12 cellular contexts compared by ENCODE assay signal in the genomic region with DNA sequence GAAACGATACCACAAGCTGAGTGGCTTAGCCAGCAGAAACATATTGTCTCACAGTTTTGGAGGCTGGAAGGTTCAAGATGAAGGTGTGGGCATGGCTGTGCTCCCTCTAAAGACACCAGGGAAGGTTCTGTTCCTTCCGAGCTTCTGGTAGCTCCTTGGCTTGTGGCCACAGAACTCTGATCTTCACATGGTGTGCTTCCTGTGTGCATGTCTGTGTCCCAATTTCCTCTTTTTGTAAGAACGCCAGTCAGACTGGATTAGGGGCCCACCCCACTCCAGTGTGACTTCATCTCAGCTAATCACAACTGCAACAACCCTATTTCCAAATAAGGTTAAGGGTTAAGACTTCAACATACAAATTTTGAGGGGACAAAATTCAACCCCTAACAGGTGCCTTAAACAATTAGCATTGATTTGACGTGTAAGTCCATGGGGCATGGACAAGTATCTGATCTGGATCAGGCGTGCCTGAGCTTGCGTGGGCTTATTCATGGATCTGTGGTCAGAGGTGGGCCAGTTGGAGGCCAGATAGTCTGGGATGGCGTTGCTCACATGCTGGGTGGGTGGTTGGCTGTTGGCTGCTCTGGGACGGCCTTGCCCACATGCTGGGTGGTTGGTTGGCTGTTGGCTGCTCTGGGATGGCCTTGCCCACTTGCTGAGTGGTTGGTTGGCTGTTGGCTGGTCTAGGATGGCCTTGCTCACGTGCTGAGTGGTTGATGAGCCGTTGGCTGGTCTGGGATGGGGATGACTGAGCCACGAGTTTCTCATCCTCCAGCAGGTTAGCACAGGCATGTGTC.
DNase-seq lines count a peak whose midpoint lies in the region; ATAC-seq and TF ChIP-seq lines count a peak whose summit lies in the region.
"Had no signal": no experiment of that assay in that cellular context is flagged by ENCODE, and none has a peak within 500 bp of the region (broad histone marks: within the 10 kb centered on the region; RNA-seq: fewer than 3 reads in every experiment).

No MANE protein-coding gene starts in this region.

- no peak overlapping the region for H3K4me3 Mint-ChIP-seq in activated T-cell treated with anti-CD3 and anti-CD28 coated beads, Interleukin-2, amount 50 U/mL, for 4 hours
- H3K4me3 Mint-ChIP-seq: nephron had no signal

- no peak for TF ChIP-seq POLR2A in Peyer's patch (IDR thresholded peaks at IDR 0.05)

- H3K4me1 ChIP-seq in Peyer's patch, result peaks cover 0 to 24% (median 9%) of the 10 kb centered on the region in 4 donors
- H3K4me1 ChIP-seq in neutrophil (ENCODE audit: control insufficient read depth in 1 of 2, insufficient read depth in 1 of 2, low read depth in 1 of 2, low read length in 1 of 2), result peaks cover 85 to 87% of the 10 kb centered on the region in 2 experiments
- H3K4me1 ChIP-seq: SJSA1 had no signal

- H3K27me3 Mint-ChIP-seq in activated T-cell treated with anti-CD3 and anti-CD28 coated beads, Interleukin-2, amount 50 U/mL, for 4 hours (ENCODE audit: low read depth), result no peaks in the 10 kb centered on the region

- DNase-seq in GDM1 (lab: John Stamatoyannopoulos, UW), result peak; percentile 86
- peak in 2 of 3 donors; percentile 73 to 78 for DNase-seq in Peyer's patch
- DNase-seq in epithelial cell of esophagus (ENCODE audit: low read depth), result peak; percentile 81
- no peak for DNase-seq in HEK293T (ENCODE audit: extremely low spot score)
- DNase-seq in activated T-cell treated with anti-CD3 and anti-CD28 coated beads, Interleukin-2, amount 50 U/mL, for 4 hours, result no peak
- no peak for DNase-seq in RKO (ENCODE audit: low spot score)
- DNase-seq: central memory CD4-positive, alpha-beta T cell had no signal

- no peaks in the 10 kb centered on the region for H3K9me3 Mint-ChIP-seq in activated T-cell treated with anti-CD3 and anti-CD28 coated beads, Interleukin-2, amount 50 U/mL, for 4 hours
- H3K9me3 Mint-ChIP-seq: nephron had no signal

- TF ChIP-seq CTCF in Peyer's patch (IDR thresholded peaks at IDR 0.05), result no peak
- no peak for TF ChIP-seq CTCF in epithelial cell of esophagus (IDR thresholded peaks at IDR 0.05; ENCODE audit: insufficient read depth, low read depth, low read length, missing control alignments)
- TF ChIP-seq CTCF in neutrophil (IDR thresholded peaks at IDR 0.05), result no peak

- ATAC-seq in HG03571 (IDR thresholded peaks at IDR 0.05; ENCODE audit: unreplicated experiment), result no peak
- ATAC-seq in activated T-cell treated with anti-CD3 and anti-CD28 coated beads, Interleukin-2, amount 50 U/mL, for 4 hours, result no peak

- H3K27ac ChIP-seq in Peyer's patch, result peak overlapping the region; percentile 63 to 76 (median 76)
- peak overlapping the region; percentile 100 for H3K27ac ChIP-seq in neutrophil
- H3K27ac ChIP-seq: SJSA1, tibial artery had no signal

- no peaks in the 10 kb centered on the region for H3K27me3 ChIP-seq in Peyer's patch
- H3K27me3 ChIP-seq in neutrophil, result no peaks in the 10 kb centered on the region
- H3K27me3 ChIP-seq: SJSA1, tibial artery had no signal

- no peak overlapping the region for H3K4me3 ChIP-seq in Peyer's patch
- H3K4me3 ChIP-seq in epithelial cell of esophagus (ENCODE audit: low read length), result no peak overlapping the region
- peak overlapping the region; percentile 42 to 93 for H3K4me3 ChIP-seq in neutrophil (ENCODE audit: low read depth in 1 of 2, low read length in 1 of 2)
- H3K4me3 ChIP-seq: SJSA1, tibial artery had no signal

- H3K9me3 ChIP-seq in Peyer's patch (no peaks in the 10 kb centered on the region), neutrophil (no peaks in the 10 kb centered on the region)
- H3K9me3 ChIP-seq: SJSA1, tibial artery had no signal

- H3K4me1 Mint-ChIP-seq in activated T-cell treated with anti-CD3 and anti-CD28 coated beads, Interleukin-2, amount 50 U/mL, for 4 hours (ENCODE audit: low read depth), result peaks cover 90% of the 10 kb centered on the region
- H3K4me1 Mint-ChIP-seq: nephron had no signal

- H3K36me3 ChIP-seq in Peyer's patch (peaks cover 0 to 38% (median 0%) of the 10 kb centered on the region in 3 donors), neutrophil (peaks cover 95% of the 10 kb centered on the region)
- H3K36me3 ChIP-seq: SJSA1 had no signal

- POLR2A ChIA-PET in HEK293T (lab: Yijun Ruan, JAX), result no interaction called here

- CTCF ChIA-PET in HEK293T (lab: Yijun Ruan, JAX), result no interaction called here

- peaks cover 57% of the 10 kb centered on the region for H3K36me3 Mint-ChIP-seq in activated T-cell treated with anti-CD3 and anti-CD28 coated beads, Interleukin-2, amount 50 U/mL, for 4 hours (ENCODE audit: insufficient read depth)

TF ChIP-seq in HEK293T, 16 proteins besides CTCF, POLR2A, EP300 and RAD21:
- TF ChIP-seq ARNT (IDR thresholded peaks at IDR 0.05) (no peak), ELF4 (IDR thresholded peaks at IDR 0.05) (no peak), FOXA1 (IDR thresholded peaks at IDR 0.05) (no peak), ZNF384 (IDR thresholded peaks at IDR 0.05) (no peak), LEF1 (IDR thresholded peaks at IDR 0.05; ENCODE audit: borderline replicate concordance) (no peak), TARDBP (IDR thresholded peaks at IDR 0.05) (no peak), NFRKB (IDR thresholded peaks at IDR 0.05) (no peak), SUZ12 (IDR thresholded peaks at IDR 0.05) (no peak), SP1 (IDR thresholded peaks at IDR 0.05) (no peak), HDGF (IDR thresholded peaks at IDR 0.05; ENCODE audit: borderline replicate concordance) (no peak), BHLHE40 (IDR thresholded peaks at IDR 0.05; ENCODE audit: borderline replicate concordance) (no peak), L3MBTL2 (conservative IDR thresholded peaks at IDR 0.05) (no peak), FOXM1 (IDR thresholded peaks at IDR 0.05; ENCODE audit: borderline replicate concordance) (no peak), CTBP1 (IDR thresholded peaks at IDR 0.05; ENCODE audit: borderline replicate concordance) (no peak), FOXK2 (IDR thresholded peaks at IDR 0.05) (no peak)
- TF ChIP-seq, protein P1, sequence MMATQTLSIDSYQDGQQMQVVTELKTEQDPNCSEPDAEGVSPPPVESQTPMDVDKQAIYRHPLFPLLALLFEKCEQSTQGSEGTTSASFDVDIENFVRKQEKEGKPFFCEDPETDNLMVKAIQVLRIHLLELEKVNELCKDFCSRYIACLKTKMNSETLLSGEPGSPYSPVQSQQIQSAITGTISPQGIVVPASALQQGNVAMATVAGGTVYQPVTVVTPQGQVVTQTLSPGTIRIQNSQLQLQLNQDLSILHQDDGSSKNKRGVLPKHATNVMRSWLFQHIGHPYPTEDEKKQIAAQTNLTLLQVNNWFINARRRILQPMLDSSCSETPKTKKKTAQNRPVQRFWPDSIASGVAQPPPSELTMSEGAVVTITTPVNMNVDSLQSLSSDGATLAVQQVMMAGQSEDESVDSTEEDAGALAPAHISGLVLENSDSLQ (IDR thresholded peaks at IDR 0.05), result no peak

Comparison
In these comparisons a context has a peak if more than half of its experiments do, and no peak if none do; other contexts are left out.
1. DNase-seq: peak in GDM1 (single experiment), Peyer's patch (2 of 3) and epithelial cell of esophagus (single experiment); none in HEK293T (single experiment), activated T-cell treated with anti-CD3 and anti-CD28 coated beads, Interleukin-2, amount 50 U/mL, for 4 hours (single experiment) and RKO (single experiment).
2. H3K4me3 ChIP-seq: peak in neutrophil (2 of 2); none in Peyer's patch (0 of 4) and epithelial cell of esophagus (single experiment).